8 cellular contexts compared by ENCODE assay signal in genomic region chr2:8677646-8678592, GRCh38. TPM values are rescaled to one million over a fixed set of nuclear protein-coding genes. Genes with fewer than 3 reads are reported as not detected.
DNase-seq lines count a peak whose midpoint lies in the region; ATAC-seq and TF ChIP-seq lines count a peak whose summit lies in the region.

No MANE protein-coding gene starts in this region.

- no peak for ATAC-seq in T-cell (replicated peaks in 1 of 4)
- no peak for ATAC-seq in left colon
- ATAC-seq in stimulated activated memory B cell treated with anti-CD40 and anti-IgM and Interleukin-4, amounts not matched to agents 10 μg/mL and 1 μg/mL and 100 μg/mL, for 72 hours = no peak
- ATAC-seq in HG03521 (IDR thresholded peaks at IDR 0.05; ENCODE audit: unreplicated experiment) = no peak

- DNase-seq in Daoy (ENCODE audit: low read depth) (peak; percentile 70), NCI-H1436 (lab: John Stamatoyannopoulos, UW) (peak; percentile 70), T-cell (peak in 16 of 34 experiments; percentile 17 to 40 (median 30)), chondrocyte (ENCODE audit: low spot score) (no peak), left colon (peak; percentile 65 to 74), posterior vena cava (ENCODE audit: low spot score) (no peak)

- H3K36me3 Mint-ChIP-seq in T-cell = peaks cover 11% of the 10 kb centered on the region
- peaks cover 11% of the 10 kb centered on the region for H3K36me3 Mint-ChIP-seq in chondrocyte (ENCODE audit: low read depth)
- peaks cover 16% of the 10 kb centered on the region for H3K36me3 Mint-ChIP-seq in stimulated activated memory B cell treated with anti-CD40 and anti-IgM and Interleukin-4, amounts not matched to agents 10 μg/mL and 1 μg/mL and 100 μg/mL, for 72 hours

- no peak for TF ChIP-seq CTCF in chondrocyte (IDR thresholded peaks at IDR 0.05)

- POLR2A ChIA-PET in T-cell (lab: Charles Lee) = interaction anchor here in 1 of 2 donors (0.6 kb wide), 1 partner anchor 12 kb away, joined by 3 read pairs; no protein-coding TSS in a partner anchor

- intact Hi-C loops in left colon (cut with DNase I, micrococcal nuclease) (no loop called here), posterior vena cava (cut with DNase I) (no loop called here)

- peaks cover 22 to 37% of the 10 kb centered on the region in 2 donors for H3K27me3 Mint-ChIP-seq in T-cell
- H3K27me3 Mint-ChIP-seq in chondrocyte (ENCODE audit: low read depth) = no peaks in the 10 kb centered on the region
- peaks cover 87% of the 10 kb centered on the region for H3K27me3 Mint-ChIP-seq in stimulated activated memory B cell treated with anti-CD40 and anti-IgM and Interleukin-4, amounts not matched to agents 10 μg/mL and 1 μg/mL and 100 μg/mL, for 72 hours

- H3K4me3 Mint-ChIP-seq in T-cell (peak overlapping the region; percentile 70 to 99 (median 80)), chondrocyte (ENCODE audit: unreplicated experiment) (peak overlapping the region; percentile 67)
- H3K4me3 Mint-ChIP-seq in stimulated activated memory B cell treated with anti-CD40 and anti-IgM and Interleukin-4, amounts not matched to agents 10 μg/mL and 1 μg/mL and 100 μg/mL, for 72 hours = peak overlapping the region; percentile 73

- H3K9me3 Mint-ChIP-seq in T-cell (peaks cover 10 to 20% (median 17%) of the 10 kb centered on the region in 3 donors), chondrocyte (ENCODE audit: low read depth) (peaks cover 14% of the 10 kb centered on the region)
- peaks cover 15% of the 10 kb centered on the region for H3K9me3 Mint-ChIP-seq in stimulated activated memory B cell treated with anti-CD40 and anti-IgM and Interleukin-4, amounts not matched to agents 10 μg/mL and 1 μg/mL and 100 μg/mL, for 72 hours

- H3K27ac Mint-ChIP-seq in T-cell (peak overlapping the region; percentile 7 to 45), chondrocyte (ENCODE audit: unreplicated experiment) (peak overlapping the region; percentile 87)
- peak overlapping the region; percentile 46 for H3K27ac Mint-ChIP-seq in stimulated activated memory B cell treated with anti-CD40 and anti-IgM and Interleukin-4, amounts not matched to agents 10 μg/mL and 1 μg/mL and 100 μg/mL, for 72 hours

- CTCF ChIA-PET in T-cell (lab: Charles Lee) = interaction anchor here in 1 of 2 donors (0.5 to 0.6 kb wide), 2 partner anchors 135 to 1475 kb away, joined by 3 to 4 read pairs; no protein-coding TSS in a partner anchor

- peaks cover 36 to 43% (median 36%) of the 10 kb centered on the region in 3 donors for H3K4me1 Mint-ChIP-seq in T-cell
- peaks cover 38% of the 10 kb centered on the region for H3K4me1 Mint-ChIP-seq in chondrocyte (ENCODE audit: low read depth)
- peaks cover 47% of the 10 kb centered on the region for H3K4me1 Mint-ChIP-seq in stimulated activated memory B cell treated with anti-CD40 and anti-IgM and Interleukin-4, amounts not matched to agents 10 μg/mL and 1 μg/mL and 100 μg/mL, for 72 hours

RNA-seq across cellular contexts. Expression of gene ID2, which starts 3.9 kb away (rescaled TPM):
- total RNA-seq in Daoy (2014; rRNA removed; shearing (Covaris generic)) = 14.3 and 33.0 TPM in 2 replicates
- total RNA-seq in T-cell (100 to 1,000 TPM in 2 of 5 donors, 10 to 100 TPM in 3; 55.5 to 153 (median 71.1) TPM), chondrocyte (23.1 to 50.5 TPM (median 23.2 TPM) in 3 replicates), left colon (100 to 1,000 TPM; 145 to 183 TPM), posterior vena cava (100 to 1,000 TPM in 1 of 2 donors, 10 to 100 TPM in 1; 82.2 to 135 TPM)

Comparison
In these comparisons a context has a peak if more than half of its experiments do, and no peak if none do; other contexts are left out.
1. DNase-seq: peak in Daoy (single experiment), NCI-H1436 (single experiment) and left colon (2 of 2); none in chondrocyte (single experiment) and posterior vena cava (single experiment).
2. H3K27ac Mint-ChIP-seq: peak in every context shown above with its lines; median percentile 87 in chondrocyte; 46 in stimulated activated memory B cell treated with anti-CD40 and anti-IgM and Interleukin-4, amounts not matched to agents 10 μg/mL and 1 μg/mL and 100 μg/mL, for 72 hours; 26 in T-cell.
3. Peak in every context shown above with its lines, with median percentiles within 50 percentile points of each other: H3K4me3 Mint-ChIP-seq.